In genomic region chr2:102061962-102062795, GRCh38 we compare ENCODE assay signal across 10 cellular contexts.
DNase-seq lines count a peak whose midpoint lies in the region; ATAC-seq and FAIRE-seq lines count a peak whose summit lies in the region.
"Had no signal": no experiment of that assay in that cellular context is flagged by ENCODE, and none has a peak within 500 bp of the region (broad histone marks: within the 10 kb centered on the region; RNA-seq: fewer than 3 reads in every experiment).

No MANE protein-coding gene starts in this region.

- CTCF ChIA-PET in activated naive CD4-positive, alpha-beta T cell treated with anti-CD3 and anti-CD28 coated beads, Interleukin-2, amount 10 ng/mL, durations not matched to agents 7 days and 5 days (lab: Charles Lee) = interaction anchor here (0.6 to 2.0 kb wide), 2 partner anchors 179 to 720 kb away, joined by 4 to 6 read pairs; no protein-coding TSS in a partner anchor

- H3K4me3 ChIP-seq in skin epidermis = no peak overlapping the region

- no peaks in the 10 kb centered on the region for H3K9me3 Mint-ChIP-seq in activated naive CD4-positive, alpha-beta T cell treated with anti-CD3 and anti-CD28 coated beads, Interleukin-2, amount 10 ng/mL, durations not matched to agents 7 days and 5 days

- peak overlapping the region in 19 of 21 experiments; percentile 35 to 97 (median 85) for H3K27ac ChIP-seq in skin epidermis

- H3K36me3 Mint-ChIP-seq in activated naive CD4-positive, alpha-beta T cell treated with anti-CD3 and anti-CD28 coated beads, Interleukin-2, amount 10 ng/mL, durations not matched to agents 7 days and 5 days = no peaks in the 10 kb centered on the region

- H3K4me3 Mint-ChIP-seq in activated naive CD4-positive, alpha-beta T cell treated with anti-CD3 and anti-CD28 coated beads, Interleukin-2, amount 10 ng/mL, durations not matched to agents 7 days and 5 days = no peak overlapping the region

- H3K4me1 Mint-ChIP-seq in activated naive CD4-positive, alpha-beta T cell treated with anti-CD3 and anti-CD28 coated beads, Interleukin-2, amount 10 ng/mL, durations not matched to agents 7 days and 5 days = peaks cover 21% of the 10 kb centered on the region

- ATAC-seq in GM18867 (IDR thresholded peaks at IDR 0.05; ENCODE audit: unreplicated experiment) (peak; percentile 43), GM21737 (IDR thresholded peaks at IDR 0.05; ENCODE audit: unreplicated experiment) (no peak)
- ATAC-seq: HCT116 had no signal

- H3K27ac Mint-ChIP-seq in activated naive CD4-positive, alpha-beta T cell treated with anti-CD3 and anti-CD28 coated beads, Interleukin-2, amount 10 ng/mL, durations not matched to agents 7 days and 5 days = peak overlapping the region; percentile 70

- no peak for DNase-seq in activated naive CD4-positive, alpha-beta T cell treated with anti-CD3 and anti-CD28 coated beads, Interleukin-2, amount 10 ng/mL, durations not matched to agents 7 days and 5 days
- DNase-seq in glomerular visceral epithelial cell (ENCODE audit: extremely low spot score) = peak; percentile 60
- no peak for DNase-seq in HuH-7.5 (ENCODE audit: low spot score)
- DNase-seq in mesenteric fat pad (ENCODE audit: low spot score) = no peak
- no peak for DNase-seq in urothelium cell line (ENCODE audit: low spot score)

- FAIRE-seq in urothelium cell line (lab: Jason Lieb, UNC) = no peak
- FAIRE-seq: colon had no signal

- no peaks in the 10 kb centered on the region for H3K27me3 Mint-ChIP-seq in activated naive CD4-positive, alpha-beta T cell treated with anti-CD3 and anti-CD28 coated beads, Interleukin-2, amount 10 ng/mL, durations not matched to agents 7 days and 5 days
